ENCODE assay signal across 9 cellular contexts in the genomic region with DNA sequence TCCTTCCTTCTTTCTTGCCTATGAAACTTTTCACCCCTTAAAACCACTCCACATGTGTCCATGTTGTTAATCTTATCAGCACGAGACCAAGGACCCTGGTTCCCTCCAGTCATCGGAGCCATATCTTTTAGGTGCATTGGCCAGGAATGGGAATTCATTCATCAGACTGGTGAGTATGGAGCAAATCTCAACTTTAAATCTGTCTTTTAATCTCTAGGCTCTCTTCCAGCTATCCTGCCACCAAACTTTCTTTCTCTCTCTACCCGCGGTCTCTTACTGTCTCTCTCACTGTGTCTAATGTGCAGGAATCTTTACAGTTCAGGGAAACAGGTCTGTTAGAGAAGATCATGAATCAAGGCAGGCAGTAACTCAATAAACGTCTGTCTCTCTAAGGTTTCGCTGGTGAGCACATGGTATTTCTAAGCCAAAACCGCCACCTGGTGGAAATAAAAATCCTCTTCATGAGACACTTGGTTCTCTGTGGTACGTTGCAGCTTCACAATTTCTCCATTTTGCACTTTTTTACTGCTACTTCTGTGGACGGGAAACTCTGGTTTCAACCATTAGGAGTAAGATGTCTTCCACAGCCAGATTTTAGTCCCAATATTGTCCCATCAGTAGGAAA. TPM values are rescaled to one million over a fixed set of nuclear protein-coding genes. Genes with fewer than 3 reads are reported as not detected.
DNase-seq lines count a peak whose midpoint lies in the region; ATAC-seq and TF ChIP-seq lines count a peak whose summit lies in the region.
"Had no signal": no experiment of that assay in that cellular context is flagged by ENCODE, and none has a peak within 500 bp of the region (broad histone marks: within the 10 kb centered on the region; RNA-seq: fewer than 3 reads in every experiment).

No MANE protein-coding gene starts in this region.

- no peaks in the 10 kb centered on the region for H3K9me3 Mint-ChIP-seq in activated CD4-positive, alpha-beta memory T cell treated with anti-CD3 and anti-CD28 coated beads for 36 hours

- WGBS in prostate gland: 13% methylated on average over 9 of the region's 9 CpGs

- no peak overlapping the region for H3K9ac ChIP-seq in HCT116 (ENCODE audit: low read length)

- H3K36me3 Mint-ChIP-seq in activated CD4-positive, alpha-beta memory T cell treated with anti-CD3 and anti-CD28 coated beads for 36 hours: no peaks in the 10 kb centered on the region

- no peaks in the 10 kb centered on the region for H3K36me3 ChIP-seq in HCT116 (ENCODE audit: control insufficient read depth in 1 of 2, insufficient read depth in 2 of 2, low read length in 2 of 2)
- no peaks in the 10 kb centered on the region for H3K36me3 ChIP-seq in prostate gland

- peak overlapping the region; percentile 69 for H2AFZ ChIP-seq in HCT116 (ENCODE audit: low read depth, low read length, poor library complexity, severe bottlenecking)

- ATAC-seq in HCT116 (peak; percentile 96), HG02938 (IDR thresholded peaks at IDR 0.05; ENCODE audit: unreplicated experiment) (no peak)

- POLR2A ChIA-PET in HCT116 (lab: Charles Lee): no interaction called here
- POLR2A ChIA-PET in activated CD4-positive, alpha-beta memory T cell treated with anti-CD3 and anti-CD28 coated beads for 36 hours (lab: Charles Lee): interaction anchor here (0.6 kb wide), 1 partner anchor 64 kb away, joined by 3 read pairs; no protein-coding TSS in a partner anchor

- RAD21 ChIA-PET in HCT116 (lab: Charles Lee; ENCODE audit: low non-redundant PET in 1 of 2, low total read pairs in 2 of 2, uncharacterized antibody in 2 of 2, unreplicated experiment in 2 of 2): no interaction called here

- H3K4me3 Mint-ChIP-seq in activated CD4-positive, alpha-beta memory T cell treated with anti-CD3 and anti-CD28 coated beads for 36 hours: no peak overlapping the region

- H3K9me3 ChIP-seq in HCT116 (ENCODE audit: control insufficient read depth in 1 of 2, insufficient read depth in 1 of 2, low read depth in 1 of 2, low read length in 2 of 2): no peaks in the 10 kb centered on the region
- H3K9me3 ChIP-seq in prostate gland: no peaks in the 10 kb centered on the region

- H3K27ac Mint-ChIP-seq in activated CD4-positive, alpha-beta memory T cell treated with anti-CD3 and anti-CD28 coated beads for 36 hours: no peak overlapping the region

- H3K9me2 ChIP-seq in HCT116 (ENCODE audit: insufficient read depth): no peaks in the 10 kb centered on the region

- CTCF ChIA-PET in HCT116 (lab: Charles Lee): interaction anchor here (1.0 to 4.0 kb wide), 6 partner anchors 118 to 233 kb away, joined by 3 to 47 read pairs (median 6); no protein-coding TSS in a partner anchor
- CTCF ChIA-PET in activated CD4-positive, alpha-beta memory T cell treated with anti-CD3 and anti-CD28 coated beads for 36 hours (lab: Charles Lee): interaction anchor here (0.7 to 6.4 kb wide), 21 partner anchors 11 to 298 kb away, joined by 3 to 137 read pairs (median 4); partner anchors contain the start of genes DLL3, EID2 and EID2B

- intact Hi-C loops in HCT116 (cut with micrococcal nuclease) (loop anchor here (1.0 kb wide), 4 partner anchors 121 to 260 kb away; partner anchors contain the start of gene PLEKHG2), prostate gland (cut with DNase I) (loop anchor here (5.0 kb wide), 1 partner anchor 120 kb away; no protein-coding TSS in a partner anchor)
- intact Hi-C loops in activated CD4-positive, alpha-beta memory T cell treated with anti-CD3 and anti-CD28 coated beads for 36 hours (cut with micrococcal nuclease): loop anchor here (1.0 to 10.0 kb wide), 5 partner anchors 121 to 327 kb away; partner anchors contain the start of genes DLL3, SAMD4B and ZNF546

- peaks cover 11% of the 10 kb centered on the region for H3K27me3 Mint-ChIP-seq in activated CD4-positive, alpha-beta memory T cell treated with anti-CD3 and anti-CD28 coated beads for 36 hours

- H3K4me1 Mint-ChIP-seq in activated CD4-positive, alpha-beta memory T cell treated with anti-CD3 and anti-CD28 coated beads for 36 hours (ENCODE audit: low read depth): peaks cover 32% of the 10 kb centered on the region

- H3K4me2 ChIP-seq in HCT116 (ENCODE audit: low read length): no peak overlapping the region

- TF ChIP-seq RAD21 in HCT116 (IDR thresholded peaks at IDR 0.05; ENCODE audit: low read depth): peak; percentile 92

- no peaks in the 10 kb centered on the region for H4K20me1 ChIP-seq in HCT116 (ENCODE audit: insufficient read depth)

- BruUV-seq in HCT116 (replicated peaks; lab: Mats Ljungman, UMichigan): no TSS peak

- DNase-seq in CMK (ENCODE audit: low read depth) (peak; percentile 2), HCT116 (ENCODE audit: low read depth, low spot score) (peak; percentile 66), NCI-H748 treated with DMSO at 0.1 percent for 48 hours (lab: John Stamatoyannopoulos, UW) (peak; percentile 67), fibroblast of villous mesenchyme (ENCODE audit: low read depth) (peak; percentile 47), prostate gland (ENCODE audit: low spot score) (peak; percentile 65), coronary artery (ENCODE audit: low spot score) (no peak)
- DNase-seq in activated CD4-positive, alpha-beta memory T cell treated with anti-CD3 and anti-CD28 coated beads for 36 hours: peak; percentile 54

- no peaks in the 10 kb centered on the region for H3K79me2 ChIP-seq in HCT116 (ENCODE audit: insufficient read depth, low read length)

- TF ChIP-seq CTCF in HCT116 (IDR thresholded peaks at IDR 0.05 in 2 of 3, conservative IDR thresholded peaks at IDR 0.05 in 1 of 3; ENCODE audit: borderline replicate concordance in 1 of 3, insufficient read depth in 1 of 3, low read depth in 2 of 3, low read length in 2 of 3): peak; percentile 45 to 75 (median 62); a peak in 4 of 6 replicates
- TF ChIP-seq CTCF in fibroblast of villous mesenchyme (IDR thresholded peaks at IDR 0.05; ENCODE audit: insufficient read depth, low read depth, low read length): peak; percentile 54
- TF ChIP-seq CTCF in prostate gland (IDR thresholded peaks at IDR 0.05): peak; percentile 12 to 80 (median 72)
- no peak for TF ChIP-seq CTCF in coronary artery (IDR thresholded peaks at IDR 0.05)

- no peak for TF ChIP-seq POLR2A in HCT116 (IDR thresholded peaks at IDR 0.05; ENCODE audit: borderline replicate concordance, extremely low read depth, insufficient read depth, insufficient read length)
- no peak for TF ChIP-seq POLR2A in prostate gland (IDR thresholded peaks at IDR 0.05)

- no peak overlapping the region for H3K27ac ChIP-seq in HCT116 (ENCODE audit: low read depth, low read length)
- H3K27ac ChIP-seq in prostate gland: no peak overlapping the region
- H3K27ac ChIP-seq in coronary artery: no peak overlapping the region

- no peak overlapping the region for H3K4me3 ChIP-seq in HCT116 (replicated peaks in 1 of 2; ENCODE audit: low read depth in 1 of 2, low read length in 2 of 2)
- no peak overlapping the region for H3K4me3 ChIP-seq in fibroblast of villous mesenchyme (ENCODE audit: low read depth, low read length)
- no peak overlapping the region for H3K4me3 ChIP-seq in prostate gland
- no peak overlapping the region for H3K4me3 ChIP-seq in coronary artery

- 0 out of 2 replicates have a peak, but pooled peaks cover 3% of the 10 kb centered on the region for H3K27me3 ChIP-seq in HCT116 (ENCODE audit: insufficient read depth, low read length)
- no peaks in the 10 kb centered on the region for H3K27me3 ChIP-seq in prostate gland (replicated peaks; ENCODE audit: insufficient read depth)

- peaks cover 0 to 6% of the 10 kb centered on the region in 2 experiments; a peak in 1 of 4 replicates for H3K4me1 ChIP-seq in HCT116 (ENCODE audit: control insufficient read depth in 1 of 2, insufficient read depth in 2 of 2, low read length in 2 of 2)
- no peaks in the 10 kb centered on the region for H3K4me1 ChIP-seq in prostate gland (replicated peaks)

TF ChIP-seq in HCT116, 20 proteins besides CTCF, POLR2A, EP300 and RAD21 (continues in another document):
- TF ChIP-seq EZH2 (IDR thresholded peaks at IDR 0.05) (no peak), EGR1 (IDR thresholded peaks at IDR 0.05; ENCODE audit: low read depth) (no peak), REST (IDR thresholded peaks at IDR 0.05; ENCODE audit: low read depth) (no peak), ZFX (IDR thresholded peaks at IDR 0.05) (no peak), FOSL1 (IDR thresholded peaks at IDR 0.05; ENCODE audit: low read depth) (no peak), EZH2phosphoT487 (IDR thresholded peaks at IDR 0.05; ENCODE audit: borderline replicate concordance) (no peak), ELF1 (IDR thresholded peaks at IDR 0.05; ENCODE audit: borderline replicate concordance, low read depth) (no peak)

RNA-seq across cellular contexts. Expression of gene LGALS16, which starts 16.1 kb away (rescaled TPM):
- total RNA-seq in HCT116 (2021; ENCODE audit: unreplicated experiment): not detected
- not detected in 2 replicates for polyA plus RNA-seq in HCT116 (2012)
- not detected for total RNA-seq in activated CD4-positive, alpha-beta memory T cell treated with anti-CD3 and anti-CD28 coated beads for 36 hours
- total RNA-seq in fibroblast of villous mesenchyme: not detected in 2 replicates
- not detected for total RNA-seq in prostate gland
- total RNA-seq: T-helper 2 cell treated with Interferon-gamma antibody and Interleukin-4, amounts not matched to agents 100 ng/mL and 5 ng/mL, for 36 hours had no signal

RNA-seq across cellular contexts. Expression of gene LGALS14, which starts 32.4 kb away (rescaled TPM):
- total RNA-seq in HCT116 (2021; ENCODE audit: unreplicated experiment) (not detected), fibroblast of villous mesenchyme (not detected in 2 replicates), prostate gland (not detected)
- polyA plus RNA-seq in HCT116 (2012): not detected in 2 replicates
- total RNA-seq in activated CD4-positive, alpha-beta memory T cell treated with anti-CD3 and anti-CD28 coated beads for 36 hours: 1 to 10 TPM; 1.6 to 2.5 TPM
- total RNA-seq: T-helper 2 cell treated with Interferon-gamma antibody and Interleukin-4, amounts not matched to agents 100 ng/mL and 5 ng/mL, for 36 hours had no signal
